Comparison of ENCODE assay signal across 11 cellular contexts in the genomic region with DNA sequence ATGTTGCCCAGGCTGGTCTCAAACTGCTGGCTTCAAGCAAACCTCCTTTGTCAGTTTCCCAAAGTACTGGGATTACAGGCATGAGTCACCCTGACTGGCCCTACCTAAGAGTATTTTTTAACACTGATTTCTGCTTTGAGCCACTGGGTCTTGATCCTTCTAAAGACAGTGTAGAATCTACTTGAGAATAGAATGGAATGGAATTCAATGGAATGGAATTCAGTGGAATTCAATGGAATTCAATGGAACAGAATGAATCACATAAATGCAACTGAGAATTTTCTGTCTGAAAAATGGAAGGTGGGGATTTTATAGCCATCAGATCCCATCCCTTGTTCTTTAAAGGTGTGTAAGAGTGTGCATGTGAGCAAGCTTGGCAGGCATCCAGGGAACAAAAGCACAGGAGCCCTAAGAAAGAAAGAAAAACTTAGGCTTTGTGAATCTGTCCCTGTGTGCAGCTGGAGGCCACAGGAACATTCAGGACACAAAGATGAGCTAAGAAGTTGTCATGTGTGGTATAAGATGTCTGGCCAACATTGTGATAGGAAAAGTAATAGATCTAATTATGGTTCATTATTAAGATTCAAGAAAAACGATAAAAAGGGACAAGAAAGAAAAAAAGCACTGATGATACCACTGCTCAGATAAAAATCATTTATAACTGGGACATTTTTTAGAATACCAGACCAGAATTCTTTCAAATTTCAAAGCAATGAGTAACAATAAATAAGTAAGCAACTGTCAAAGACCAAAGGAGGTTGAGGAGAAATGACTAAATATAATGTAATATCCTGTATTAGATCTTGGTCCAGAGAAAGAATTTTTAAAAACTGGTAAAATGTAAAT.
DNase-seq lines count a peak whose midpoint lies in the region; FAIRE-seq and TF ChIP-seq lines count a peak whose summit lies in the region.
"Had no signal": no experiment of that assay in that cellular context is flagged by ENCODE, and none has a peak within 500 bp of the region (broad histone marks: within the 10 kb centered on the region; RNA-seq: fewer than 3 reads in every experiment).

No MANE protein-coding gene starts in this region.

- no peaks in the 10 kb centered on the region for H3K9me3 ChIP-seq in stomach
- H3K9me3 ChIP-seq: gastroesophageal sphincter had no signal

- no peaks in the 10 kb centered on the region for H3K4me1 ChIP-seq in stomach
- H3K4me1 ChIP-seq: gastroesophageal sphincter had no signal

- POLR2A ChIA-PET in RWPE1 (lab: Yijun Ruan, JAX; ENCODE audit: low non-redundant PET) = no interaction called here

- no peak for TF ChIP-seq POLR2A in stomach (IDR thresholded peaks at IDR 0.05)

- no peaks in the 10 kb centered on the region for H3K27me3 ChIP-seq in stomach
- H3K27me3 ChIP-seq: gastroesophageal sphincter had no signal

- H3K4me3 ChIP-seq in fibroblast of pulmonary artery (replicated peaks; ENCODE audit: low read depth, low read length) (no peak overlapping the region), stomach (no peak overlapping the region)
- H3K4me3 ChIP-seq: gastroesophageal sphincter had no signal

- DNase-seq in NCI-H345 (lab: John Stamatoyannopoulos, UW) (peak; percentile 25), NCI-H345 treated with DMSO at 0.1 percent for 48 hours (lab: John Stamatoyannopoulos, UW; ENCODE audit: unreplicated experiment) (no peak), RWPE1 (ENCODE audit: low spot score) (peak; percentile 36), fibroblast of pulmonary artery (ENCODE audit: low read depth) (peak; percentile 62), urothelium cell line (ENCODE audit: low spot score) (peak; percentile 31), NCI-H2029 treated with DMSO at 0.1 percent for 48 hours (lab: John Stamatoyannopoulos, UW) (no peak), cardiac septum (ENCODE audit: low spot score) (no peak), stomach (no peak)
- DNase-seq: anterior cingulate cortex, NCI-H2029 had no signal

- no peak for TF ChIP-seq CTCF in RWPE1 (conservative IDR thresholded peaks at IDR 0.05; ENCODE audit: low read depth)
- TF ChIP-seq CTCF in fibroblast of pulmonary artery (IDR thresholded peaks at IDR 0.05; ENCODE audit: low read length, missing control alignments) = no peak
- no peak for TF ChIP-seq CTCF in stomach (IDR thresholded peaks at IDR 0.05)

- H3K27ac ChIP-seq in RWPE1 (no peak overlapping the region), stomach (no peak overlapping the region)
- H3K27ac ChIP-seq: gastroesophageal sphincter had no signal

- H3K36me3 ChIP-seq in stomach = no peaks in the 10 kb centered on the region
- H3K36me3 ChIP-seq: gastroesophageal sphincter had no signal

- no peak for FAIRE-seq in urothelium cell line (lab: Jason Lieb, UNC)

- CTCF ChIA-PET in RWPE1 (lab: Yijun Ruan, JAX) = no interaction called here

- WGBS in stomach, 5 donors = 63 to 81% (median 69%) methylated on average over 1 of the region's 1 CpG

- no peak for TF ChIP-seq EP300 in stomach (IDR thresholded peaks at IDR 0.05)

- intact Hi-C loops in cardiac septum (cut with DNase I) = no loop called here
- intact Hi-C loops in stomach (cut with DNase I; ENCODE audit: low total_unique reads) = no loop called here

Comparison
In these comparisons a context has a peak if more than half of its experiments do, and no peak if none do; other contexts are left out.
1. DNase-seq: peak in NCI-H345 (single experiment), RWPE1 (single experiment), fibroblast of pulmonary artery (single experiment) and urothelium cell line (single experiment); none in NCI-H345 treated with DMSO at 0.1 percent for 48 hours (single experiment), NCI-H2029 treated with DMSO at 0.1 percent for 48 hours (single experiment), cardiac septum (single experiment) and stomach (single experiment).